In the genomic region with DNA sequence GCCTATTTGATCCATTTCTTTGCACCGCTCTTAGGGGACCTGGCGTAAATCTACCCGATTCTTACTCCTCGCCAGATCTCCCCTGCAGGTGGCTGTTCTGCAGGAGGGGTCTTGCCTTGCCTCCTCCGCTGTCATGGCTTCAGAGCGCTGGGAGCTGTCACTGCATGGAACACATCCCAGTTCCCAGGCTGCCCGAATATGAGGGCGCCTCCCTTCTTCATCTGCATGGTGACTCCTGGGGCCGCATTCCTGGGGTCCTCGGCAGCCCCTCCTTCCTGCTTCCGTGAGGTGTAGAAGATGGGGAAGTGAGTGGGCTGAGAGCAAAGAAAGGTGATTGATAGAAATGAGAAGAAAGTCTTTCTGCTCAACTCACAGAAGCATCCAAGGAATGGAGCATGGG, we compare ENCODE assay signal across 2 cellular contexts.
TF ChIP-seq lines count a peak whose summit lies in the region.

No MANE protein-coding gene starts in this region.

TF ChIP-seq in GM12891, 5 proteins besides CTCF, POLR2A, EP300 and RAD21:
- TF ChIP-seq POLR2AphosphoS5 (IDR thresholded peaks at IDR 0.05; ENCODE audit: low read depth, low read length) (no peak), POU2F2 (IDR thresholded peaks at IDR 0.05; ENCODE audit: low read depth, low read length) (no peak), TAF1 (IDR thresholded peaks at IDR 0.05; ENCODE audit: low read depth, low read length) (no peak), SPI1 (IDR thresholded peaks at IDR 0.05; ENCODE audit: low read depth, low read length) (peak; percentile 44), PAX5 (IDR thresholded peaks at IDR 0.05; ENCODE audit: insufficient read depth, low read length, severe bottlenecking) (no peak)

TF ChIP-seq in H1, 55 proteins besides CTCF, POLR2A, EP300 and RAD21:
- TF ChIP-seq SP1 (IDR thresholded peaks at IDR 0.05; ENCODE audit: low read depth, low read length), result no peak
- TF ChIP-seq TEAD4 (IDR thresholded peaks at IDR 0.05; ENCODE audit: low read depth, low read length), result 0 out of 2 replicates have a peak, but pooled peaks have one; percentile 23
